Comparison of ENCODE assay signal across 8 cellular contexts in the genomic region with DNA sequence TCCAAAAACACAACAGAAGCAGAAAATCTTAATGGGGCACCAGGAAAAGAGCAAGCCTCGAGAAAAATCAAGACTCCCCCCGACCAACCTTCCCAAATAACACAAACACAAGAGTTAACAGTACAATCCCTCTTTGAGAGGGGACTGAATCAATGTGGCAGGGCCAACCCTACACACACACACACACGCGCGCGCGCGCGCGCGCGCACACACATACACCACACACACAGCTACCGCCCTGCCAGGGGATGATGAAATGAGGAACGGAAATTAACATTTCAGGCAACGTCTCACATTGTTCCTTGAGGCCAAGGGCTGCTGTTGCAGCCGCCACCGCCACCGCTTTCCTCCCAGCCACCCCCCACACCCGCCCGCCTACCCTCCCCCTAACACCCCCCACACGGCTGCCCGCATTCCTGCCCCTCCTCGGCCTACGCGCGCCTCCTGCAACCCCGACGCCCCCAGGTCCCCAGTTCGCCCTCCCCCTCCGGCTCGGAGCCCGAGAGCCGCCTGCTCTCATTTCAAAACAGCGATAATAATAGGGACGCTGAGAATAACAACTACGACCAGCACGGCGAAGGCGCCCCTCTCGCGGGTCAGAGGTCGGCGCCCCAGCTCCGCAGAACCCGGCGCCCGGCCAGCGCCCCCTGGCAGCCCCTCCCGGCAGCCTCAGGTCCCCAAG. TPM values are rescaled to one million over a fixed set of nuclear protein-coding genes. Genes with fewer than 3 reads are reported as not detected.
DNase-seq lines count a peak whose midpoint lies in the region; ATAC-seq and TF ChIP-seq lines count a peak whose summit lies in the region.

No MANE protein-coding gene starts in this region.

- H3K4me3 Mint-ChIP-seq in activated T-helper 2 cell treated with anti-CD3 and anti-CD28 coated beads, Interferon-gamma antibody, Interleukin-2, Interleukin-4, amounts not matched to agents 10 μg/mL and 5 μg/mL and 100 μg/mL, durations not matched to agents 14 hours and 24 hours and 36 hours (ENCODE audit: low read depth), result peak overlapping the region; percentile 87
- H3K4me3 Mint-ChIP-seq in natural killer cell treated with Interleukin-12 subunit alpha and Interleukin-12 subunit beta and Interleukin-15 and Interleukin-18, amount 100 ng/mL, for 72 hours, result peak overlapping the region; percentile 93
- H3K4me3 Mint-ChIP-seq in stimulated activated naive B cell treated with anti-CD40 and anti-IgM and Interleukin-4, amounts not matched to agents 10 μg/mL and 1 μg/mL and 100 μg/mL, for 72 hours, result peak overlapping the region; percentile 91 to 98

- H3K4me1 Mint-ChIP-seq in activated T-helper 2 cell treated with anti-CD3 and anti-CD28 coated beads, Interferon-gamma antibody, Interleukin-2, Interleukin-4, amounts not matched to agents 10 μg/mL and 5 μg/mL and 100 μg/mL, durations not matched to agents 14 hours and 24 hours and 36 hours (ENCODE audit: low read depth), result peaks cover 55% of the 10 kb centered on the region
- H3K4me1 Mint-ChIP-seq in natural killer cell treated with Interleukin-12 subunit alpha and Interleukin-12 subunit beta and Interleukin-15 and Interleukin-18, amount 100 ng/mL, for 72 hours (ENCODE audit: low read depth in 2 of 2), result peaks cover 57 to 66% of the 10 kb centered on the region in 2 donors
- peaks cover 49 to 61% of the 10 kb centered on the region in 2 donors for H3K4me1 Mint-ChIP-seq in stimulated activated naive B cell treated with anti-CD40 and anti-IgM and Interleukin-4, amounts not matched to agents 10 μg/mL and 1 μg/mL and 100 μg/mL, for 72 hours

- H3K27ac Mint-ChIP-seq in activated T-helper 2 cell treated with anti-CD3 and anti-CD28 coated beads, Interferon-gamma antibody, Interleukin-2, Interleukin-4, amounts not matched to agents 10 μg/mL and 5 μg/mL and 100 μg/mL, durations not matched to agents 14 hours and 24 hours and 36 hours, result peak overlapping the region; percentile 87
- H3K27ac Mint-ChIP-seq in natural killer cell treated with Interleukin-12 subunit alpha and Interleukin-12 subunit beta and Interleukin-15 and Interleukin-18, amount 100 ng/mL, for 72 hours, result peak overlapping the region; percentile 80 to 94
- H3K27ac Mint-ChIP-seq in stimulated activated naive B cell treated with anti-CD40 and anti-IgM and Interleukin-4, amounts not matched to agents 10 μg/mL and 1 μg/mL and 100 μg/mL, for 72 hours, result peak overlapping the region; percentile 96

- no peaks in the 10 kb centered on the region for H3K9me3 Mint-ChIP-seq in activated T-helper 2 cell treated with anti-CD3 and anti-CD28 coated beads, Interferon-gamma antibody, Interleukin-2, Interleukin-4, amounts not matched to agents 10 μg/mL and 5 μg/mL and 100 μg/mL, durations not matched to agents 14 hours and 24 hours and 36 hours
- H3K9me3 Mint-ChIP-seq in natural killer cell treated with Interleukin-12 subunit alpha and Interleukin-12 subunit beta and Interleukin-15 and Interleukin-18, amount 100 ng/mL, for 72 hours, result no peaks in the 10 kb centered on the region
- H3K9me3 Mint-ChIP-seq in stimulated activated naive B cell treated with anti-CD40 and anti-IgM and Interleukin-4, amounts not matched to agents 10 μg/mL and 1 μg/mL and 100 μg/mL, for 72 hours, result no peaks in the 10 kb centered on the region

- ATAC-seq in natural killer cell treated with Interleukin-12 subunit alpha and Interleukin-12 subunit beta and Interleukin-15 and Interleukin-18, amount 100 ng/mL, for 72 hours, result peak; percentile 49 to 61
- peak; percentile 36 to 47 for ATAC-seq in stimulated activated naive B cell treated with anti-CD40 and anti-IgM and Interleukin-4, amounts not matched to agents 10 μg/mL and 1 μg/mL and 100 μg/mL, for 72 hours (replicated peaks)
- no peak for ATAC-seq in GM21367 (IDR thresholded peaks at IDR 0.05; ENCODE audit: unreplicated experiment)

- intact Hi-C loops in activated T-helper 2 cell treated with anti-CD3 and anti-CD28 coated beads, Interferon-gamma antibody, Interleukin-2, Interleukin-4, amounts not matched to agents 10 μg/mL and 5 μg/mL and 100 μg/mL, durations not matched to agents 14 hours and 24 hours and 36 hours (cut with micrococcal nuclease), result loop anchor here (2.0 kb wide), 1 partner anchor 80 kb away; no protein-coding TSS in a partner anchor

- peak overlapping the region; percentile 71 for H3K4me3 ChIP-seq in fibroblast of pulmonary artery (replicated peaks; ENCODE audit: low read depth, low read length)

- TF ChIP-seq CTCF in fibroblast of pulmonary artery (IDR thresholded peaks at IDR 0.05; ENCODE audit: low read length, missing control alignments), result peak; percentile 25

- peaks cover 32% of the 10 kb centered on the region for H3K36me3 Mint-ChIP-seq in activated T-helper 2 cell treated with anti-CD3 and anti-CD28 coated beads, Interferon-gamma antibody, Interleukin-2, Interleukin-4, amounts not matched to agents 10 μg/mL and 5 μg/mL and 100 μg/mL, durations not matched to agents 14 hours and 24 hours and 36 hours (ENCODE audit: low read depth)
- no peaks in the 10 kb centered on the region for H3K36me3 Mint-ChIP-seq in natural killer cell treated with Interleukin-12 subunit alpha and Interleukin-12 subunit beta and Interleukin-15 and Interleukin-18, amount 100 ng/mL, for 72 hours
- peaks cover 25 to 44% of the 10 kb centered on the region in 2 donors for H3K36me3 Mint-ChIP-seq in stimulated activated naive B cell treated with anti-CD40 and anti-IgM and Interleukin-4, amounts not matched to agents 10 μg/mL and 1 μg/mL and 100 μg/mL, for 72 hours

- H3K27me3 Mint-ChIP-seq in activated T-helper 2 cell treated with anti-CD3 and anti-CD28 coated beads, Interferon-gamma antibody, Interleukin-2, Interleukin-4, amounts not matched to agents 10 μg/mL and 5 μg/mL and 100 μg/mL, durations not matched to agents 14 hours and 24 hours and 36 hours (ENCODE audit: low read depth), result no peaks in the 10 kb centered on the region
- H3K27me3 Mint-ChIP-seq in natural killer cell treated with Interleukin-12 subunit alpha and Interleukin-12 subunit beta and Interleukin-15 and Interleukin-18, amount 100 ng/mL, for 72 hours, result no peaks in the 10 kb centered on the region
- H3K27me3 Mint-ChIP-seq in stimulated activated naive B cell treated with anti-CD40 and anti-IgM and Interleukin-4, amounts not matched to agents 10 μg/mL and 1 μg/mL and 100 μg/mL, for 72 hours, result no peaks in the 10 kb centered on the region

- DNase-seq in GM04503 (ENCODE audit: low read depth) (peak; percentile 83), HS-27A (ENCODE audit: low read depth) (peak; percentile 77), RPMI8226 (peak; percentile 89), fibroblast of pulmonary artery (ENCODE audit: low read depth) (peak; percentile 98)
- DNase-seq in activated T-helper 2 cell treated with anti-CD3 and anti-CD28 coated beads, Interferon-gamma antibody, Interleukin-2, Interleukin-4, amounts not matched to agents 10 μg/mL and 5 μg/mL and 100 μg/mL, durations not matched to agents 14 hours and 24 hours and 36 hours (ENCODE audit: low spot score), result peak; percentile 77
- DNase-seq in natural killer cell treated with Interleukin-12 subunit alpha and Interleukin-12 subunit beta and Interleukin-15 and Interleukin-18, amount 100 ng/mL, for 72 hours (ENCODE audit: low spot score), result peak; percentile 88
- DNase-seq in stimulated activated naive B cell treated with anti-CD40 and anti-IgM and Interleukin-4, amounts not matched to agents 10 μg/mL and 1 μg/mL and 100 μg/mL, for 72 hours, result peak; percentile 81

RNA-seq across cellular contexts. Expression of gene ANKRD11, which starts 1.2 kb away (rescaled TPM):
- total RNA-seq in activated T-helper 2 cell treated with anti-CD3 and anti-CD28 coated beads, Interferon-gamma antibody, Interleukin-2, Interleukin-4, amounts not matched to agents 10 μg/mL and 5 μg/mL and 100 μg/mL, durations not matched to agents 14 hours and 24 hours and 36 hours, result 142 and 144 TPM in 2 replicates
- 100 to 1,000 TPM; 197 to 320 TPM for total RNA-seq in natural killer cell treated with Interleukin-12 subunit alpha and Interleukin-12 subunit beta and Interleukin-15 and Interleukin-18, amount 100 ng/mL, for 72 hours

RNA-seq across cellular contexts. Expression of gene SPG7, which starts 19.0 kb away (rescaled TPM):
- 115 and 125 TPM in 2 replicates for total RNA-seq in activated T-helper 2 cell treated with anti-CD3 and anti-CD28 coated beads, Interferon-gamma antibody, Interleukin-2, Interleukin-4, amounts not matched to agents 10 μg/mL and 5 μg/mL and 100 μg/mL, durations not matched to agents 14 hours and 24 hours and 36 hours
- total RNA-seq in natural killer cell treated with Interleukin-12 subunit alpha and Interleukin-12 subunit beta and Interleukin-15 and Interleukin-18, amount 100 ng/mL, for 72 hours, result 100 to 1,000 TPM in 1 of 2 donors, 10 to 100 TPM in 1; 88.6 to 188 TPM
